8 cellular contexts compared by ENCODE assay signal in the genomic region with DNA sequence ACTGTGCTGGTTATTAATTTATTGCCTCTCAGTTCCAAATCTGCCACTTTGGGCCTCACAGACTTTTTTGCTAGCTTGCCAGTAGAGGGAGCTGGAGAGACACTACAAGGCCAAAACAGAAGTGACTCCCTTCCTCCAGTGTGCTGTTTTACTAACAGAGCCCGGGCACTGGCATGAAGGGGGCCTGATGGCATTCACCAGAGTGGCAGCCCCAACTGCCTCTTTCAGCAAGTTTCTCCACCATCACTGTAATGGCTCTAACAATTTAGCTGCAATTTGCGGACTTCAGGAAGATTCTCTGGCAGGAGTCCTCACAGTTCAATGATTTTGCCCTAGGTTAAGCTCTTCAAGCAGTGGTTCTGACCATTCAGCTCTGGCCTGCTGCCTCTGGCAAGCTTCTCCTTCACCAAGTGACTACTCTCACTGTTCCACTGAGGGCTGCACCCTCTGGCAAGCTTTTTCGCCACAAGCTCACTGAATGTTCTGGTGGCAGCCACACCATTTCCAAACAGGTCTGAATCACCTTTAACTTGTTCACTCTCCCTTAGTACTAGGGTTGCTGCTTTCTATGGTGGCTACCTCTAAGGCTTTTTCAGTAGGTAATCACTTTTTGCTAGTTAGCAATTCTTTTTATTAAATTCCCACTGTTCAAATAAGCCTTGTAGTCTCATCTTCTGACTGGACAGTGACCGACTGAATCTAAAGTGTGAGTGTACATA.
A peak's percentile ranks its signal among the peaks of the same experiment; 100 is the strongest.
DNase-seq lines count a peak whose midpoint lies in the region; ATAC-seq, FAIRE-seq and TF ChIP-seq lines count a peak whose summit lies in the region.

No MANE protein-coding gene starts in this region.

- DNase-seq in Ammon's horn (ENCODE audit: low spot score) (peak; percentile 92), NCI-H2081 treated with DMSO at 0.1 percent for 48 hours (lab: John Stamatoyannopoulos, UW) (peak; percentile 5), UCSD-AML1 (lab: John Stamatoyannopoulos, UW; ENCODE audit: unreplicated experiment) (peak; percentile 19), cardiac fibroblast (ENCODE audit: low read depth in 2 of 2) (peak; percentile 84 to 85), kidney (no peak)
- DNase-seq in stimulated activated CD4-positive, alpha-beta T cell treated with anti-CD3 and anti-CD28 coated beads, Interleukin-4, amount 100 ng/mL, for 1 hour, result peak; percentile 10

- ATAC-seq in GM18907 (IDR thresholded peaks at IDR 0.05; ENCODE audit: unreplicated experiment), result peak; percentile 90
- ATAC-seq in HG03095 (IDR thresholded peaks at IDR 0.05; ENCODE audit: unreplicated experiment), result peak; percentile 51

- peaks cover 0 to 5% of the 10 kb centered on the region in 2 donors for H3K4me1 ChIP-seq in kidney (ENCODE audit: control insufficient read depth in 1 of 2, insufficient read depth in 1 of 2, low read depth in 1 of 2, low read length in 2 of 2)

- no peak overlapping the region for H3K9ac ChIP-seq in kidney (ENCODE audit: low read length in 2 of 2)

- H3K36me3 ChIP-seq in kidney (ENCODE audit: control insufficient read depth in 1 of 2, insufficient read depth in 2 of 2, low read length in 2 of 2), result no peaks in the 10 kb centered on the region

- H3K4me3 ChIP-seq in cardiac fibroblast (replicated peaks in 1 of 2; ENCODE audit: low read depth in 2 of 2, low read length in 2 of 2) (no peak overlapping the region), kidney (ENCODE audit: low read length in 2 of 2) (no peak overlapping the region)

- no peak overlapping the region for H3K27ac ChIP-seq in kidney (ENCODE audit: low read depth in 2 of 2, low read length in 2 of 2)

- intact Hi-C loops in kidney (cut with DNase I), result no loop called here

- peak; percentile 89 for TF ChIP-seq CTCF in cardiac fibroblast (IDR thresholded peaks at IDR 0.05; ENCODE audit: low read depth, low read length)
- TF ChIP-seq CTCF in kidney (IDR thresholded peaks at IDR 0.05; ENCODE audit: borderline replicate concordance, extremely low read depth, insufficient read depth), result peak; percentile 80

- no peak for FAIRE-seq in kidney (lab: Jason Lieb, UNC)

- H3K9me3 ChIP-seq in kidney (ENCODE audit: control insufficient read depth in 1 of 2, low read length in 2 of 2), result no peaks in the 10 kb centered on the region
